8 cellular contexts compared by ENCODE assay signal in the genomic region with DNA sequence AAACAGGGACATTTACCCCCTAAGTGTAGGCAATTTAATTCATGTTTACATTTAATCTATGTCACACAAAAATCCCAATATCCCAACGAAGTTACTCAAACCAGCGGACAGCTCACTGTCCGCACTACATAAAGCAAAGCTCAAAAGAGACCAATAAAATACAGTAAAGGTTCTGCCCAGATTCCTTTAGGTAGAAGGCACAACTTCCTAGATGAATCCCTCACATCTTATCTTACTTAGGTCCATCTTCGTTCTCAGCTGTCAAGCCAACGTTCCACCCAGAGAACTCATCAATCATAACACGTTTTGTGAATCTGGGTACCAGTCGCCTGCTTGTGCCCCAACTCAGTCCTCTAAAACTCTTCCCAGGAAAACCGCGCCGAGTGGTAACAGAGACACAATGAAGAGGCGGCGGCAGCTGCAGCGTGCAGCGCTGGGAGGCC. TPM values are rescaled to one million over a fixed set of nuclear protein-coding genes. Genes with fewer than 3 reads are reported as not detected.
DNase-seq lines count a peak whose midpoint lies in the region; ATAC-seq and TF ChIP-seq lines count a peak whose summit lies in the region.

No MANE protein-coding gene starts in this region.

- TF ChIP-seq CTCF in colonic mucosa (IDR thresholded peaks at IDR 0.05) (no peak), GM13977 (IDR thresholded peaks at IDR 0.05; ENCODE audit: extremely low read depth, insufficient read depth, missing control alignments) (no peak)

- H3K9me3 Mint-ChIP-seq in naive thymus-derived CD4-positive, alpha-beta T cell = peaks cover 0 to 5% (median 0%) of the 10 kb centered on the region in 11 donors

- H3K36me3 ChIP-seq in BLaER1 = peaks cover 57% of the 10 kb centered on the region
- peaks cover 6% of the 10 kb centered on the region for H3K36me3 ChIP-seq in colonic mucosa
- peaks cover 21 to 41% (median 34%) of the 10 kb centered on the region in 3 experiments for H3K36me3 ChIP-seq in naive thymus-derived CD4-positive, alpha-beta T cell (ENCODE audit: control insufficient read depth in 2 of 3, insufficient read depth in 3 of 3, low read length in 3 of 3)

- H3K4me1 Mint-ChIP-seq in naive thymus-derived CD4-positive, alpha-beta T cell = peaks cover 38 to 81% (median 69%) of the 10 kb centered on the region in 7 donors

- peaks cover 0 to 2% (median 0%) of the 10 kb centered on the region in 5 donors for H3K27me3 Mint-ChIP-seq in naive thymus-derived CD4-positive, alpha-beta T cell

- peaks cover 39% of the 10 kb centered on the region for H3K4me1 ChIP-seq in BLaER1
- H3K4me1 ChIP-seq in colonic mucosa = peaks cover 12% of the 10 kb centered on the region
- peaks cover 28 to 39% of the 10 kb centered on the region in 2 donors for H3K4me1 ChIP-seq in naive thymus-derived CD4-positive, alpha-beta T cell (ENCODE audit: control insufficient read depth in 2 of 2, insufficient read depth in 2 of 2, low read length in 2 of 2)

- POLR2A ChIA-PET in naive thymus-derived CD4-positive, alpha-beta T cell (lab: Charles Lee) = interaction anchor here (0.7 to 4.2 kb wide), 24 partner anchors 9 to 1904 kb away, joined by 3 to 95 read pairs (median 6); partner anchors contain the start of genes ABRAXAS1, COPS4, HELQ and HNRNPD

- H3K27me3 ChIP-seq in BLaER1 = no peaks in the 10 kb centered on the region
- no peaks in the 10 kb centered on the region for H3K27me3 ChIP-seq in colonic mucosa
- H3K27me3 ChIP-seq in naive thymus-derived CD4-positive, alpha-beta T cell (ENCODE audit: control insufficient read depth in 2 of 2, insufficient read depth in 2 of 2, low read length in 2 of 2) = no peaks in the 10 kb centered on the region

- H3K4me3 ChIP-seq in BLaER1 (peak overlapping the region; percentile 92), colonic mucosa (peak overlapping the region; percentile 73)
- peak overlapping the region; percentile 94 for H3K4me3 ChIP-seq in Jurkat, Clone E6-1 (ENCODE audit: low read length)
- peak overlapping the region; percentile 96 for H3K4me3 ChIP-seq in naive thymus-derived CD4-positive, alpha-beta T cell (ENCODE audit: low read length)

- CTCF ChIA-PET in naive thymus-derived CD4-positive, alpha-beta T cell (lab: Charles Lee) = interaction anchor here (1.3 to 2.7 kb wide), 6 partner anchors 10 to 72 kb away, joined by 4 to 18 read pairs (median 6); partner anchors contain the start of gene HNRNPD

- in situ Hi-C loops in GM13977 (cut with MboI; ENCODE audit: low pct_unique_long_range_greater_than_20kb, low sequenced_read_pairs, unreplicated experiment) = no loop called here

- peak overlapping the region; percentile 53 to 100 (median 99) for H3K27ac Mint-ChIP-seq in naive thymus-derived CD4-positive, alpha-beta T cell

- H3K9me3 ChIP-seq in BLaER1 (no peaks in the 10 kb centered on the region), colonic mucosa (no peaks in the 10 kb centered on the region)
- no peaks in the 10 kb centered on the region for H3K9me3 ChIP-seq in naive thymus-derived CD4-positive, alpha-beta T cell (ENCODE audit: control insufficient read depth in 2 of 3, low read length in 3 of 3)

- H3K27ac ChIP-seq in BLaER1 (peak overlapping the region; percentile 100), colonic mucosa (peak overlapping the region; percentile 97)
- H3K27ac ChIP-seq in naive thymus-derived CD4-positive, alpha-beta T cell (ENCODE audit: low read depth, low read length) = peak overlapping the region; percentile 99

- DNase-seq in Jurkat, Clone E6-1 (ENCODE audit: low read depth, low spot score) = no peak
- DNase-seq in colonic mucosa (no peak), left colon (no peak), GM13977 (ENCODE audit: low spot score) (no peak)
- no peak for DNase-seq in naive thymus-derived CD4-positive, alpha-beta T cell

- peaks cover 83% of the 10 kb centered on the region for H4K20me1 ChIP-seq in BLaER1

- H3K4me2 ChIP-seq in BLaER1 = peak overlapping the region; percentile 86

- H3K9ac ChIP-seq in BLaER1 (peak overlapping the region; percentile 100), colonic mucosa (ENCODE audit: low read depth in 2 of 2, low read length in 2 of 2) (peak overlapping the region; percentile 78 to 95)

- intact Hi-C loops in colonic mucosa (cut with DNase I) (loop anchor here (2.0 kb wide), 1 partner anchor 54 kb away; no protein-coding TSS in a partner anchor), left colon (cut with DNase I, micrococcal nuclease) (loop anchor here (10.0 kb wide), 1 partner anchor 54 kb away; the partner anchor contains the start of gene HNRNPD (in 2 of the 2))
- intact Hi-C loops in naive thymus-derived CD4-positive, alpha-beta T cell (cut with micrococcal nuclease) = loop anchor here in 1 of 2 donors (10.0 kb wide), 1 partner anchor 686 kb away; the partner anchor contains the start of gene PLAC8

- no peak for ATAC-seq in naive thymus-derived CD4-positive, alpha-beta T cell
- ATAC-seq in left colon (no peak), GM18907 (IDR thresholded peaks at IDR 0.05; ENCODE audit: unreplicated experiment) (no peak), HG03108 (IDR thresholded peaks at IDR 0.05; ENCODE audit: unreplicated experiment) (no peak)

- peak overlapping the region; percentile 98 to 100 (median 99) for H3K4me3 Mint-ChIP-seq in naive thymus-derived CD4-positive, alpha-beta T cell

- H3K36me3 Mint-ChIP-seq in naive thymus-derived CD4-positive, alpha-beta T cell = peaks cover 7 to 57% (median 49%) of the 10 kb centered on the region in 5 donors

RNA-seq across cellular contexts. Expression of gene HNRNPDL, which starts 1.7 kb away (rescaled TPM):
- polyA plus RNA-seq in Jurkat, Clone E6-1 (2012; ENCODE audit: insufficient read depth, insufficient read length) = 488 TPM
- 100 to 1,000 TPM in 1 of 2 donors, 10 to 100 TPM in 1; 95.5 to 137 TPM for total RNA-seq in colonic mucosa
- total RNA-seq in naive thymus-derived CD4-positive, alpha-beta T cell = 100 to 1,000 TPM; 297 to 440 (median 423) TPM
- 100 to 1,000 TPM; 255 to 283 TPM for polyA plus RNA-seq in naive thymus-derived CD4-positive, alpha-beta T cell
- total RNA-seq in left colon = 100 to 1,000 TPM in 1 of 2 donors, 10 to 100 TPM in 1; 88.4 to 109 TPM

RNA-seq across cellular contexts. Expression of gene ENOPH1, which starts 1.8 kb away (rescaled TPM):
- polyA plus RNA-seq in Jurkat, Clone E6-1 (2012; ENCODE audit: insufficient read depth, insufficient read length) = 72.5 TPM
- 10 to 100 TPM; 19.9 to 38.5 TPM for total RNA-seq in colonic mucosa
- 10 to 100 TPM; 16.3 to 36.5 (median 24.3) TPM for total RNA-seq in naive thymus-derived CD4-positive, alpha-beta T cell
- 10 to 100 TPM; 45.3 to 45.6 TPM for polyA plus RNA-seq in naive thymus-derived CD4-positive, alpha-beta T cell
- 10 to 100 TPM; 15.9 to 20.8 TPM for total RNA-seq in left colon

RNA-seq across cellular contexts. Expression of gene HNRNPD, which starts 54.8 kb away (rescaled TPM):
- 798 TPM for polyA plus RNA-seq in Jurkat, Clone E6-1 (2012; ENCODE audit: insufficient read depth, insufficient read length)
- 100 to 1,000 TPM; 145 to 181 TPM for total RNA-seq in colonic mucosa
- total RNA-seq in naive thymus-derived CD4-positive, alpha-beta T cell = 100 to 1,000 TPM; 200 to 355 (median 238) TPM
- 100 to 1,000 TPM; 249 to 315 TPM for polyA plus RNA-seq in naive thymus-derived CD4-positive, alpha-beta T cell
- 100 to 1,000 TPM; 108 to 151 TPM for total RNA-seq in left colon
